ENCODE assay signal across 8 cellular contexts in the genomic region with DNA sequence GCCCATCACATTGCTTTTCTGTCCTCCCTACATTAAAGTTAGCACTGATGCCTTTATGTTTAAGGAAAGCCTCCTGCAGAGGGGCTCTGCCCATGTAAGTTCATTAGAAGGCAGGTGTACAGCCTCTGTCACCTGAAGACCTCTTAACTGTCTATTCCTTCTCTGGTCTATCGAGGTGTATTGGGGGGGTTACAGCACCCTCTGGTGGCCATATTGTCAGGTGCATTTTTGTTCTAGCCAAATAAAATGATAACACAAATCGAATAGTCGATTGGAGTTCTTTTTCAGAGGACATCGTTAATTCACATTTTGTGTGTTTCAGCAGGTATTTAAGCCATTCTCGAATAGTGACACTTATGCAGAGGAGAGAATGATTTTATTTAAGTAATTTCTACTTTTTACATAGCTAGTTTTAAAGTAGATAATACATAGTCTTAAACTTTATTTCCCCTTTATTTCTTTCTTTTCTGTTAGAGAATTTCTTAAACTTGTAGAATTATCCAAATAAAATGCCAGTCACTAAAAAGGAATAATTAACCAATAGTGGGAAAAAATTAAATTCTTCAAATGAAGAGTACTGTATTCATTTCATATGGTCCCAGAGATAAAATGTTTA.
A peak's percentile ranks its signal among the peaks of the same experiment; 100 is the strongest.
DNase-seq lines count a peak whose midpoint lies in the region; ATAC-seq and TF ChIP-seq lines count a peak whose summit lies in the region.

No MANE protein-coding gene starts in this region.

- H3K27me3 ChIP-seq in RWPE2 (ENCODE audit: insufficient read depth, poor library complexity, severe bottlenecking) = no peaks in the 10 kb centered on the region
- no peaks in the 10 kb centered on the region for H3K27me3 ChIP-seq in spleen (replicated peaks in 1 of 7)

- H3K27ac ChIP-seq in RWPE2 (ENCODE audit: poor library complexity, severe bottlenecking) = no peak overlapping the region
- no peak overlapping the region for H3K27ac ChIP-seq in spleen

- H3K4me1 ChIP-seq in RWPE2 (ENCODE audit: insufficient read depth, poor library complexity, severe bottlenecking) (peaks cover 32% of the 10 kb centered on the region), spleen (peaks cover 0 to 6% (median 4%) of the 10 kb centered on the region in 6 donors)

- TF ChIP-seq POLR2A in spleen (IDR thresholded peaks at IDR 0.05) = no peak

- TF ChIP-seq CTCF in RWPE2 (IDR thresholded peaks at IDR 0.05; ENCODE audit: poor library complexity, severe bottlenecking) = peak; percentile 94
- peak; percentile 43 to 88 (median 71) for TF ChIP-seq CTCF in spleen (IDR thresholded peaks at IDR 0.05 in 8 of 11, conservative IDR thresholded peaks at IDR 0.05 in 3 of 11)

- H3K4me3 ChIP-seq in Jurkat, Clone E6-1 (ENCODE audit: low read length) = no peak overlapping the region
- H3K4me3 ChIP-seq in RWPE2 (ENCODE audit: severe bottlenecking) (no peak overlapping the region), spleen (no peak overlapping the region)

- DNase-seq in DMS79 treated with DMSO at 0.1 percent for 48 hours (lab: John Stamatoyannopoulos, UW) (peak; percentile 62), RWPE2 (ENCODE audit: low spot score) (no peak), head of caudate nucleus (peak in 38 of 42 donors; percentile 23 to 90 (median 68)), spleen (no peak), NCI-H226 (no peak)
- DNase-seq in Jurkat, Clone E6-1 (ENCODE audit: low read depth, low spot score) = peak; percentile 33
- peak; percentile 35 for DNase-seq in activated effector memory CD4-positive, alpha-beta T cell treated with Interleukin-2 at 50 U/mL for 16 hours

- WGBS in spleen, 5 donors = 25 to 44% (median 35%) methylated on average over 5 of the region's 5 CpGs

- H3K9me3 ChIP-seq in RWPE2 (ENCODE audit: severe bottlenecking) (no peaks in the 10 kb centered on the region), spleen (no peaks in the 10 kb centered on the region)

- intact Hi-C loops in head of caudate nucleus (cut with DNase I) (no loop called here), spleen (cut with DNase I; ENCODE audit: low total_unique reads) (no loop called here)

- no peaks in the 10 kb centered on the region for H3K36me3 ChIP-seq in RWPE2 (ENCODE audit: low read depth)
- no peaks in the 10 kb centered on the region for H3K36me3 ChIP-seq in spleen

- no peak for ATAC-seq in RWPE2 (ENCODE audit: low read depth)
- no peak for ATAC-seq in HG03108 (IDR thresholded peaks at IDR 0.05; ENCODE audit: unreplicated experiment)

Comparison
In these comparisons a context has a peak if more than half of its experiments do, and no peak if none do; other contexts are left out.
1. DNase-seq: peak in DMS79 treated with DMSO at 0.1 percent for 48 hours (single experiment), Jurkat, Clone E6-1 (single experiment), activated effector memory CD4-positive, alpha-beta T cell treated with Interleukin-2 at 50 U/mL for 16 hours (single experiment) and head of caudate nucleus (38 of 42); none in RWPE2 (single experiment), spleen (single experiment) and NCI-H226 (single experiment).